Comparison of ENCODE assay signal across 12 cellular contexts in the genomic region with DNA sequence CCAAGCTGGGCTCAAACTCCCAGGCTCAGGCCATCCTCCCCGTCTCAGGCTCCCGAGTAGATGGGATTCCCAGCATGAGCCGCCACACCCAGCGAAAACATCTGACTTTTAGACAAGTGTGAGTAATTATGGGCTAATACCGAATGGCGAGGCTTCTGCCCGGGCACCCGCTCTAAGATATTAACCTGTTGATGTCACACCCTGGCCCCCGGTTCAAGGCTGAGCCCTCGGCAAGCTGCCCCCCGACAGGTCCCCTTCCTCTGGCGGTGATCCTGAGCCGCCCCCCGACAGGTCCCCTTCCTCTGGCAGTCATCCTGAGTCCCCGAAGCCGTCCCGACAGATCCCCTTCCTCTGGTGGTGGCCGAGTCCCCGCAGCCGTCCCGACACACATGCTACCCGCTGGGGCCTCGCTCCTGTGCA. TPM values are rescaled to one million over a fixed set of nuclear protein-coding genes. Genes with fewer than 3 reads are reported as not detected.
A peak's percentile ranks its signal among the peaks of the same experiment; 100 is the strongest.
DNase-seq lines count a peak whose midpoint lies in the region; ATAC-seq, FAIRE-seq and TF ChIP-seq lines count a peak whose summit lies in the region.
"Had no signal": no experiment of that assay in that cellular context is flagged by ENCODE, and none has a peak within 500 bp of the region (broad histone marks: within the 10 kb centered on the region; RNA-seq: fewer than 3 reads in every experiment).

No MANE protein-coding gene starts in this region.

- no peak for TF ChIP-seq CTCF in bronchial epithelial cell (IDR thresholded peaks at IDR 0.05; ENCODE audit: insufficient read depth, low read length, severe bottlenecking)
- TF ChIP-seq CTCF in omental fat pad (IDR thresholded peaks at IDR 0.05) = no peak

- no peak overlapping the region for H3K4me3 ChIP-seq in bronchial epithelial cell (ENCODE audit: low read depth, low read length)

- H3K36me3 ChIP-seq in bronchial epithelial cell (ENCODE audit: control insufficient read depth, insufficient read depth, low read length) = peaks cover 2% of the 10 kb centered on the region

- DNase-seq in GM04504 (ENCODE audit: low read depth) = peak; percentile 40
- DNase-seq in bronchial epithelial cell (ENCODE audit: low read depth) = peak; percentile 59
- DNase-seq in omental fat pad (ENCODE audit: low spot score) = no peak
- DNase-seq in MV-4-11 (lab: John Stamatoyannopoulos, UW) = no peak
- DNase-seq: cerebellar nuclear complex, islet precursor cell, NCI-H1436 treated with DMSO at 0.1 percent for 48 hours, NCI-H82, SHP77 treated with DMSO at 0.1 percent for 48 hours had no signal

- no peak for FAIRE-seq in bronchial epithelial cell (lab: Jason Lieb, UNC)
- FAIRE-seq: G401.6 had no signal

- ATAC-seq in omental fat pad (ENCODE audit: low FRiP score) (peak; percentile 51), HG03565 (IDR thresholded peaks at IDR 0.05; ENCODE audit: unreplicated experiment) (no peak), HG03342 (IDR thresholded peaks at IDR 0.05; ENCODE audit: unreplicated experiment) (no peak)

- no peaks in the 10 kb centered on the region for H3K27me3 ChIP-seq in bronchial epithelial cell (ENCODE audit: control insufficient read depth, insufficient read depth, low read length)

RNA-seq across cellular contexts. Expression of gene PSMG3, which starts 5.2 kb away (rescaled TPM):
- 50.8 and 55.2 TPM in 2 replicates for total RNA-seq in bronchial epithelial cell
- 10 to 100 TPM; 22.0 to 37.7 (median 28.4) TPM for total RNA-seq in omental fat pad

RNA-seq across cellular contexts. Expression of gene TMEM184A, which starts 8.6 kb away (rescaled TPM):
- 9.0 and 43.8 TPM in 2 replicates for total RNA-seq in bronchial epithelial cell
- total RNA-seq in omental fat pad = 1 to 10 TPM in 1 of 4 donors, under 1 TPM in 2, not detected in 1; 0.19 to 3.1 (median 0.32) TPM

RNA-seq across cellular contexts. Expression of gene MAFK, which starts 34.1 kb away (rescaled TPM):
- 21.8 and 28.7 TPM in 2 replicates for total RNA-seq in bronchial epithelial cell
- total RNA-seq in omental fat pad = 10 to 100 TPM; 30.7 to 57.6 (median 32.7) TPM

Comparison
In these comparisons a context has a peak if more than half of its experiments do, and no peak if none do; other contexts are left out.
1. DNase-seq: peak in GM04504 (single experiment) and bronchial epithelial cell (single experiment); none in omental fat pad (single experiment) and MV-4-11 (single experiment).